ENCODE assay signal across 1 cellular context in genomic region chr2:74424139-74424992, GRCh38.
TF ChIP-seq lines count a peak whose summit lies in the region.

No MANE protein-coding gene starts in this region.

TF ChIP-seq in HepG2, 621 proteins besides CTCF, POLR2A, EP300 and RAD21 (continued from another document and continues in another):
- TF ChIP-seq ZSCAN29 (CRISPR knock-in tag; conservative IDR thresholded peaks at IDR 0.05) (no peak), HNF4G (IDR thresholded peaks at IDR 0.05; ENCODE audit: borderline replicate concordance, low read depth, low read length) (no peak), HNF4G (CRISPR knock-in tag; IDR thresholded peaks at IDR 0.05; ENCODE audit: borderline replicate concordance, low read depth) (no peak), ZNF12 (CRISPR knock-in tag; IDR thresholded peaks at IDR 0.05) (no peak), ZNF800 (CRISPR knock-in tag; IDR thresholded peaks at IDR 0.05) (no peak; the same call in 1 of the 2 replicates), YEATS2 (CRISPR knock-in tag; IDR thresholded peaks at IDR 0.05; ENCODE audit: borderline replicate concordance) (no peak), TMF1 (CRISPR knock-in tag; IDR thresholded peaks at IDR 0.05; ENCODE audit: low read depth) (0 out of 2 replicates have a peak, but pooled peaks have one; percentile 11), ZNF557 (CRISPR knock-in tag; IDR thresholded peaks at IDR 0.05) (no peak), ZNF501 (CRISPR knock-in tag; IDR thresholded peaks at IDR 0.05) (peak; percentile 69), ZMYM3 (CRISPR knock-in tag; IDR thresholded peaks at IDR 0.05) (no peak), UBTF (CRISPR knock-in tag; IDR thresholded peaks at IDR 0.05) (0 out of 2 replicates have a peak, but pooled peaks have one; percentile 30), ZC3H4 (CRISPR knock-in tag; IDR thresholded peaks at IDR 0.05; ENCODE audit: borderline replicate concordance) (no peak), RBFOX2 (IDR thresholded peaks at IDR 0.05; ENCODE audit: low read depth, low read length) (no peak), ZNF878 (CRISPR knock-in tag; IDR thresholded peaks at IDR 0.05) (no peak), ZC3H13 (CRISPR knock-in tag; IDR thresholded peaks at IDR 0.05) (peak; percentile 88; the same call in 1 of the 2 replicates), TAF1 (CRISPR knock-in tag; IDR thresholded peaks at IDR 0.05) (peak; percentile 33; the same call in 1 of the 2 replicates), U2AF2 (IDR thresholded peaks at IDR 0.05; ENCODE audit: low read depth, low read length) (no peak), BRD4 (CRISPR knock-in tag; IDR thresholded peaks at IDR 0.05) (no peak), BCLAF1 (IDR thresholded peaks at IDR 0.05) (no peak), MXD4 (CRISPR knock-in tag; IDR thresholded peaks at IDR 0.05) (no peak), ZFAT (CRISPR knock-in tag; conservative IDR thresholded peaks at IDR 0.05) (no peak), NCOA2 (CRISPR knock-in tag; IDR thresholded peaks at IDR 0.05) (no peak), NR2C2 (CRISPR knock-in tag; IDR thresholded peaks at IDR 0.05; ENCODE audit: borderline replicate concordance) (no peak), ELF3 (CRISPR knock-in tag; IDR thresholded peaks at IDR 0.05) (no peak), ATAD3A (CRISPR knock-in tag; IDR thresholded peaks at IDR 0.05) (no peak), PAX8 (CRISPR knock-in tag; IDR thresholded peaks at IDR 0.05; ENCODE audit: borderline replicate concordance) (no peak), GATAD2A (CRISPR knock-in tag; IDR thresholded peaks at IDR 0.05) (no peak), HNF4A (CRISPR knock-in tag; IDR thresholded peaks at IDR 0.05) (no peak), GTF3A (CRISPR knock-in tag; conservative IDR thresholded peaks at IDR 0.05) (no peak), KLF15 (CRISPR knock-in tag; IDR thresholded peaks at IDR 0.05; ENCODE audit: borderline replicate concordance) (no peak), FOXO1 (CRISPR knock-in tag; IDR thresholded peaks at IDR 0.05) (no peak), ZNF33B (CRISPR knock-in tag; IDR thresholded peaks at IDR 0.05) (no peak), MIER3 (CRISPR knock-in tag; IDR thresholded peaks at IDR 0.05; ENCODE audit: borderline replicate concordance) (peak; percentile 38; the same call in 1 of the 2 replicates), ARNTL (CRISPR knock-in tag; IDR thresholded peaks at IDR 0.05) (no peak), SATB2 (CRISPR knock-in tag; IDR thresholded peaks at IDR 0.05) (no peak), ONECUT2 (CRISPR knock-in tag; IDR thresholded peaks at IDR 0.05) (no peak), CREB1 (IDR thresholded peaks at IDR 0.05) (no peak), CREB1 (CRISPR knock-in tag; IDR thresholded peaks at IDR 0.05) (peak; percentile 35; the same call in 1 of the 2 replicates), HNF1B (CRISPR knock-in tag; IDR thresholded peaks at IDR 0.05) (peak; percentile 85), HHEX (CRISPR knock-in tag; IDR thresholded peaks at IDR 0.05) (no peak), NKX3-1 (CRISPR knock-in tag; IDR thresholded peaks at IDR 0.05) (no peak), MAFG (CRISPR knock-in tag; IDR thresholded peaks at IDR 0.05) (no peak), KMT2A (CRISPR knock-in tag; IDR thresholded peaks at IDR 0.05) (0 out of 2 replicates have a peak, but pooled peaks have one; percentile 46), NAIF1 (CRISPR knock-in tag; IDR thresholded peaks at IDR 0.05; ENCODE audit: borderline replicate concordance) (no peak), PHF20 (CRISPR knock-in tag; IDR thresholded peaks at IDR 0.05) (no peak), JUND (CRISPR knock-in tag; IDR thresholded peaks at IDR 0.05) (0 out of 2 replicates have a peak, but pooled peaks have one; percentile 38), TEAD2 (CRISPR knock-in tag; IDR thresholded peaks at IDR 0.05) (no peak), KMT2B (CRISPR knock-in tag; IDR thresholded peaks at IDR 0.05) (no peak), ZBTB33 (CRISPR knock-in tag; IDR thresholded peaks at IDR 0.05) (peak; percentile 90), RFX3 (CRISPR knock-in tag; IDR thresholded peaks at IDR 0.05) (no peak), ZSCAN21 (CRISPR knock-in tag; IDR thresholded peaks at IDR 0.05; ENCODE audit: borderline replicate concordance) (no peak), NR2F2 (IDR thresholded peaks at IDR 0.05; ENCODE audit: borderline replicate concordance, low read depth) (peak; percentile 26), ZNF326 (CRISPR knock-in tag; IDR thresholded peaks at IDR 0.05; ENCODE audit: borderline replicate concordance) (0 out of 2 replicates have a peak, but pooled peaks have one; percentile 19), ZNF407 (CRISPR knock-in tag; IDR thresholded peaks at IDR 0.05; ENCODE audit: not compliant biosample characterization) (no peak)
